Comparison of ENCODE assay signal across 1 cellular context in genomic region chr3:12841970-12842328, GRCh38.
TF ChIP-seq lines count a peak whose summit lies in the region.

No MANE protein-coding gene starts in this region.

TF ChIP-seq in SK-N-SH, 30 proteins besides CTCF, POLR2A, EP300 and RAD21 (continued from another document):
- TF ChIP-seq POLR2AphosphoS5 (IDR thresholded peaks at IDR 0.05; ENCODE audit: low read depth, low read length) (no peak), YY1 (IDR thresholded peaks at IDR 0.05; ENCODE audit: low read depth) (no peak), PBX3 (IDR thresholded peaks at IDR 0.05) (no peak), SMC3 (IDR thresholded peaks at IDR 0.05; ENCODE audit: low read depth, low read length) (no peak), GATA2 (CRISPR knock-in tag; IDR thresholded peaks at IDR 0.05) (no peak), MAX (IDR thresholded peaks at IDR 0.05; ENCODE audit: low read depth) (no peak), ELF1 (IDR thresholded peaks at IDR 0.05) (no peak)
TF ChIP-seq in SK-N-SH: peak in this region for 0.
